Comparison of ENCODE assay signal across 21 cellular contexts in genomic region chr10:111177379-111177778, GRCh38.
"Had no signal": no experiment of that assay in that cellular context is flagged by ENCODE, and none has a peak within 500 bp of the region (broad histone marks: within the 10 kb centered on the region; RNA-seq: fewer than 3 reads in every experiment).

No MANE protein-coding gene starts in this region.

- H3K27me3 ChIP-seq: adrenal gland had no signal

- ATAC-seq: T-helper 17 cell had no signal

- H3K9me3 ChIP-seq: adrenal gland had no signal

- H3K27ac ChIP-seq: adrenal gland, PC-9 had no signal

- H3K4me3 ChIP-seq: adrenal gland, PC-9 had no signal

- H3K36me3 ChIP-seq: adrenal gland had no signal

- H3K4me1 ChIP-seq: adrenal gland had no signal

- DNase-seq: activated B cell treated with CpG ODN at 0.5 μM for 24 hours; activated CD4-positive, alpha-beta memory T cell treated with anti-CD3 and anti-CD28 coated beads, Interleukin-2, amount 10 ng/mL, durations not matched to agents 7 days and 5 days; activated CD4-positive, alpha-beta T cell treated with anti-CD3 and anti-CD28 coated beads for 1 hour; activated CD4-positive, alpha-beta T cell treated with anti-CD3 and anti-CD28 coated beads, Interleukin-2, amount 50 U/mL, for 1 hour; activated naive CD4-positive, alpha-beta T cell treated with anti-CD3 and anti-CD28 coated beads, Interleukin-2, amount 50 U/mL, for 16 hours; activated naive CD8-positive, alpha-beta T cell treated with anti-CD3 and anti-CD28 coated beads, Interleukin-2, amount 10 ng/mL, durations not matched to agents 7 days and 5 days; adrenal gland; anterior cingulate cortex; cerebellar nuclear complex; Karpas-422; NCI-H1048; NCI-H146; NCI-H1930; NCI-H2107; NCI-H345; NCI-H510A treated with DMSO at 0.1 percent for 48 hours; NCI-H69; PC-9; SHP77 treated with DMSO at 0.1 percent for 48 hours; T-helper 17 cell; T-helper 9 cell had no signal
